36 cellular contexts compared by ENCODE assay signal in genomic region chr12:77097846-77098245, GRCh38. TPM values are rescaled to one million over a fixed set of nuclear protein-coding genes. Genes with fewer than 3 reads are reported as not detected.
DNase-seq lines count a peak whose midpoint lies in the region; ATAC-seq, FAIRE-seq and TF ChIP-seq lines count a peak whose summit lies in the region.
"Had no signal": no experiment of that assay in that cellular context is flagged by ENCODE, and none has a peak within 500 bp of the region (broad histone marks: within the 10 kb centered on the region; RNA-seq: fewer than 3 reads in every experiment).

No MANE protein-coding gene starts in this region.

- FAIRE-seq in pancreas (lab: Jason Lieb, UNC) = no peak
- FAIRE-seq: A204.1, A549, D721Med had no signal

- H3K9me3 Mint-ChIP-seq in GM23338 (peaks cover 3% of the 10 kb centered on the region; the same call in 2 of the 3 replicates), WTC11 (peaks cover 16% of the 10 kb centered on the region)
- H3K9me3 Mint-ChIP-seq: CD4-positive, alpha-beta T cell; CD8-positive, alpha-beta T cell had no signal

- no peak for TF ChIP-seq CTCF in GM23338 (conservative IDR thresholded peaks at IDR 0.05; ENCODE audit: low read depth in 2 of 2)
- TF ChIP-seq CTCF in pancreas (IDR thresholded peaks at IDR 0.05) = no peak
- TF ChIP-seq CTCF in WTC11 (IDR thresholded peaks at IDR 0.05) = no peak

- H3K4me1 ChIP-seq in GM23338 (ENCODE audit: insufficient read depth) = no peaks in the 10 kb centered on the region; the same call in 1 of the 2 replicates
- H3K4me1 ChIP-seq in pancreas = no peaks in the 10 kb centered on the region
- H3K4me1 ChIP-seq: BE2C, Caco-2 had no signal

- no peaks in the 10 kb centered on the region for H3K79me2 ChIP-seq in GM23338 (replicated peaks; ENCODE audit: insufficient read depth)

- H3K9me3 ChIP-seq in pancreas = no peaks in the 10 kb centered on the region
- H3K9me3 ChIP-seq: A549, BE2C, Caco-2 had no signal

- H3K27ac Mint-ChIP-seq in GM23338 (no peak overlapping the region), WTC11 (no peak overlapping the region)
- H3K27ac Mint-ChIP-seq: B cell; CD14-positive monocyte; CD4-positive, alpha-beta memory T cell; CD4-positive, alpha-beta T cell; CD4-positive, CD25-positive, alpha-beta regulatory T cell; CD8-positive, alpha-beta memory T cell; CD8-positive, alpha-beta T cell had no signal

- no peaks in the 10 kb centered on the region for H3F3A ChIP-seq in GM23338 (replicated peaks; ENCODE audit: low read depth)

- WGBS in pancreas, 2 donors = 22 to 32% methylated on average over 3 of the region's 3 CpGs

- DNase-seq in NCI-H82 (lab: John Stamatoyannopoulos, UW) = peak; percentile 9
- no peak for DNase-seq in NCI-H82 treated with DMSO at 0.1 percent for 48 hours (lab: John Stamatoyannopoulos, UW; ENCODE audit: unreplicated experiment)
- DNase-seq in GM23338 (ENCODE audit: low spot score) = no peak
- peak; percentile 33 for DNase-seq in SK-N-DZ (ENCODE audit: low spot score)
- peak in 1 of 6 donors; percentile 17 for DNase-seq in pancreas
- no peak for DNase-seq in WTC11 (ENCODE audit: low spot score)
- no peak for DNase-seq in cortex of kidney (lab: John Stamatoyannopoulos, UW)
- DNase-seq: 8988T; ACHN; AML-193; BE2C; C1 segment of cervical spinal cord; Caco-2; Calu3; CD4-positive, alpha-beta memory T cell; CD4-positive, alpha-beta T cell; CD4-positive, CD25-positive, alpha-beta regulatory T cell; CD8-positive, alpha-beta memory T cell; CD8-positive, alpha-beta T cell; DMS 273 treated with DMSO at 0.1 percent for 48 hours; DMS153; DMS53; DMS79; DMS79 treated with DMSO at 0.1 percent for 48 hours; DND-41; EL had no signal

- no peaks in the 10 kb centered on the region for H3K36me3 ChIP-seq in GM23338 (ENCODE audit: insufficient read depth)
- H3K36me3 ChIP-seq in pancreas = no peaks in the 10 kb centered on the region
- H3K36me3 ChIP-seq: BE2C; BLaER1; BLaER1 treated with 17β-estradiol and CSF1 and Interleukin-3, amounts not matched to agents 10 nM and 100 nM had no signal

- H3K27ac ChIP-seq in GM23338 (ENCODE audit: low read depth) (no peak overlapping the region), pancreas (no peak overlapping the region)
- H3K27ac ChIP-seq: 22Rv1; A549; BLaER1; BLaER1 treated with 17β-estradiol and CSF1 and Interleukin-3, amounts not matched to agents 10 nM and 100 nM; C4-2B had no signal

- no peak for ATAC-seq in GM23338
- ATAC-seq in pancreas = peak in 3 of 4 donors; percentile 29 to 74 (median 51)
- no peak for ATAC-seq in WTC11
- ATAC-seq in HG03139 (IDR thresholded peaks at IDR 0.05; ENCODE audit: unreplicated experiment) = no peak
- ATAC-seq: A549; CD8-positive, alpha-beta T cell had no signal

- H3K27me3 Mint-ChIP-seq in GM23338 (ENCODE audit: insufficient read depth, low read depth, poor library complexity) = no peaks in the 10 kb centered on the region
- H3K27me3 Mint-ChIP-seq in WTC11 (ENCODE audit: low read depth) = no peaks in the 10 kb centered on the region; the same call in 1 of the 2 replicates

- CTCF ChIA-PET in WTC11 (lab: Charles Lee) = interaction anchor here (0.6 kb wide), 1 partner anchor 248 kb away, joined by 4 read pairs; no protein-coding TSS in a partner anchor

- no peaks in the 10 kb centered on the region for H3K4me1 Mint-ChIP-seq in GM23338
- H3K4me1 Mint-ChIP-seq in WTC11 = no peaks in the 10 kb centered on the region; the same call in 1 of the 2 replicates
- H3K4me1 Mint-ChIP-seq: CD14-positive monocyte; CD4-positive, alpha-beta memory T cell; CD4-positive, CD25-positive, alpha-beta regulatory T cell; CD8-positive, alpha-beta memory T cell had no signal

- H3K27me3 ChIP-seq in GM23338 (ENCODE audit: insufficient read depth) = no peaks in the 10 kb centered on the region
- H3K27me3 ChIP-seq in pancreas = no peaks in the 10 kb centered on the region
- H3K27me3 ChIP-seq: BE2C; BLaER1; BLaER1 treated with 17β-estradiol and CSF1 and Interleukin-3, amounts not matched to agents 10 nM and 100 nM had no signal

- intact Hi-C loops in pancreas (cut with DNase I) = no loop called here

- H4K20me1 ChIP-seq in GM23338 (replicated peaks; ENCODE audit: insufficient read depth) = no peaks in the 10 kb centered on the region
- H4K20me1 ChIP-seq: BLaER1; BLaER1 treated with 17β-estradiol and CSF1 and Interleukin-3, amounts not matched to agents 10 nM and 100 nM had no signal

- no peaks in the 10 kb centered on the region; the same call in 2 of the 3 replicates for H3K36me3 Mint-ChIP-seq in GM23338 (ENCODE audit: low read depth)
- H3K36me3 Mint-ChIP-seq in WTC11 = peaks cover 6% of the 10 kb centered on the region; the same call in 1 of the 2 replicates
- H3K36me3 Mint-ChIP-seq: CD14-positive monocyte; CD4-positive, alpha-beta memory T cell; CD4-positive, CD25-positive, alpha-beta regulatory T cell; CD8-positive, alpha-beta memory T cell; CD8-positive, alpha-beta T cell had no signal

- H3K4me3 Mint-ChIP-seq in GM23338 (no peak overlapping the region), WTC11 (no peak overlapping the region)
- H3K4me3 Mint-ChIP-seq: B cell; CD14-positive monocyte; CD4-positive, alpha-beta memory T cell; CD4-positive, alpha-beta T cell; CD4-positive, CD25-positive, alpha-beta regulatory T cell; CD8-positive, alpha-beta memory T cell; CD8-positive, alpha-beta T cell had no signal

- no peak overlapping the region for H3K4me3 ChIP-seq in GM23338
- H3K4me3 ChIP-seq in pancreas = no peak overlapping the region
- H3K4me3 ChIP-seq: A549; BLaER1; BLaER1 treated with 17β-estradiol and CSF1 and Interleukin-3, amounts not matched to agents 10 nM and 100 nM had no signal

- H3K9me2 ChIP-seq in GM23338 (ENCODE audit: insufficient read depth) = no peaks in the 10 kb centered on the region

- POLR2A ChIA-PET in WTC11 (lab: Charles Lee) = no interaction called here

- H2AFZ ChIP-seq in GM23338 = peak overlapping the region; percentile 16; the same call in 1 of the 2 replicates

- H3K4me2 ChIP-seq in GM23338 = no peak overlapping the region
- H3K4me2 ChIP-seq: A549; BLaER1; BLaER1 treated with 17β-estradiol and CSF1 and Interleukin-3, amounts not matched to agents 10 nM and 100 nM had no signal

TF ChIP-seq in GM23338, 12 proteins besides CTCF, POLR2A, EP300 and RAD21 (continues in another document):
- no peak for TF ChIP-seq ZNF331 (CRISPR knock-in tag; IDR thresholded peaks at IDR 0.05; ENCODE audit: low read depth)
- no peak for TF ChIP-seq JUNB (IDR thresholded peaks at IDR 0.05; ENCODE audit: unreplicated experiment)

TF ChIP-seq in WTC11, 78 proteins besides CTCF, POLR2A, EP300 and RAD21 (continues in another document):
- TF ChIP-seq ATF2 (CRISPR knock-in tag; IDR thresholded peaks at IDR 0.05; ENCODE audit: borderline replicate concordance, low read depth) (no peak), JUN (CRISPR knock-in tag; IDR thresholded peaks at IDR 0.05) (no peak), MXD4 (CRISPR knock-in tag; IDR thresholded peaks at IDR 0.05; ENCODE audit: borderline replicate concordance) (no peak), ZNF425 (CRISPR knock-in tag; conservative IDR thresholded peaks at IDR 0.05) (no peak), KAT7 (CRISPR knock-in tag; IDR thresholded peaks at IDR 0.05; ENCODE audit: borderline replicate concordance) (no peak), CREB1 (CRISPR knock-in tag; IDR thresholded peaks at IDR 0.05) (no peak), ZNF396 (CRISPR knock-in tag; IDR thresholded peaks at IDR 0.05; ENCODE audit: borderline replicate concordance) (no peak)

RNA-seq across cellular contexts. Expression of gene E2F7, which starts 32.5 kb away (rescaled TPM):
- total RNA-seq in GM23338 (2014; rRNA removed; shearing (Covaris generic)) = 22.3 and 31.8 TPM in 2 replicates
- 40.3 and 43.9 TPM in 2 replicates for polyA plus RNA-seq in GM23338 (2016; fragmentation: Nextera tagmentation; extraction: Ambion mirVana)
- polyA plus RNA-seq in SK-N-DZ (2014; cell fraction: cytosol; rRNA removed) = 9.2 and 13.4 TPM in 2 replicates
- 19.2 and 20.1 TPM in 2 replicates for polyA plus RNA-seq in SK-N-DZ (2014; cell fraction: nucleus; rRNA removed)
- under 1 TPM in 5 of 6 donors, not detected in 1; 0.20 to 0.73 (median 0.28) TPM for total RNA-seq in pancreas
- polyA plus RNA-seq in pancreas = under 1 TPM in 1 of 2 donors, not detected in 1; 0.08 TPM
- total RNA-seq in WTC11 (2021) = 19.8 to 28.4 TPM (median 22.3 TPM) in 3 replicates
- polyA plus RNA-seq: CD14-positive monocyte; CD4-positive, alpha-beta memory T cell; CD8-positive, alpha-beta memory T cell had no signal

Comparison
In these comparisons a context has a peak if more than half of its experiments do, and no peak if none do; other contexts are left out.
1. DNase-seq: peak in NCI-H82 (single experiment) and SK-N-DZ (single experiment); none in NCI-H82 treated with DMSO at 0.1 percent for 48 hours (single experiment), GM23338 (single experiment), WTC11 (single experiment) and cortex of kidney (single experiment).
2. ATAC-seq: peak in pancreas (3 of 4); none in GM23338 (single experiment), WTC11 (single experiment) and HG03139 (single experiment).
3. RNA of gene E2F7, which starts 32.5 kb away (total RNA-seq): 22.3 to 31.8 TPM in GM23338 and 19.8 to 28.4 TPM in WTC11; 0.20 to 0.73 TPM in pancreas; every median in the first group is over 10 times any median in the second.